Comparison of ENCODE assay signal across 17 cellular contexts in the genomic region with DNA sequence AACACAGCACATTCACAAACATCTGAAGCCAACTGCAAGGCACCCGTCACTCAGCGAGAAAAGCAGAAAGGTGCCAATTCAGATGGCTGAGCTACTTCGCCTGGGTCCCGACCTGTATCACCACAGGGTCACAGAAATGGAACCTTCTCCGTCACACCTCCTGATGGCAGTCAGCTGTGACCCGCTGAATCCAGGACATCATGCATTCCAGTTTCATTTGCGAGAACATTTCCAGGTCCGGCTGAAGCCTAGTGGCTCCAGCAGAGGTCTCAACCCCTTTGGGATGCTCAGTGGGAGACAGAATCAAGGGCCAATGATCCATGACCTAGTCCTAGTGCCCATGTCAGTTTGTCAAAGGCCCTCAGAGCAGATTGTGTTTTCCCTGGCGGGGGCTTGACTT.
A peak's percentile ranks its signal among the peaks of the same experiment; 100 is the strongest.
DNase-seq lines count a peak whose midpoint lies in the region; ATAC-seq and TF ChIP-seq lines count a peak whose summit lies in the region.
"Had no signal": no experiment of that assay in that cellular context is flagged by ENCODE, and none has a peak within 500 bp of the region (broad histone marks: within the 10 kb centered on the region; RNA-seq: fewer than 3 reads in every experiment).

No MANE protein-coding gene starts in this region.

- H3K36me3 Mint-ChIP-seq in activated CD4-positive, alpha-beta T cell treated with anti-CD3 and anti-CD28 coated beads, Interleukin-2, amount 10 ng/mL, durations not matched to agents 24 days and 14 days (ENCODE audit: low read depth) = peaks cover 59% of the 10 kb centered on the region
- H3K36me3 Mint-ChIP-seq in activated CD4-positive, alpha-beta memory T cell treated with anti-CD3 and anti-CD28 coated beads for 36 hours = peaks cover 87% of the 10 kb centered on the region
- H3K36me3 Mint-ChIP-seq in stimulated activated memory B cell treated with anti-CD40 and anti-IgM and Interleukin-4, amounts not matched to agents 10 μg/mL and 1 μg/mL and 100 μg/mL, for 72 hours = peaks cover 26% of the 10 kb centered on the region

- H3K4me1 ChIP-seq in esophagus squamous epithelium (peaks cover 8 to 87% (median 41%) of the 10 kb centered on the region in 3 donors), right atrium auricular region (peaks cover 0 to 73% of the 10 kb centered on the region in 2 donors)

- H3K9me3 Mint-ChIP-seq in activated CD4-positive, alpha-beta T cell treated with anti-CD3 and anti-CD28 coated beads, Interleukin-2, amount 10 ng/mL, durations not matched to agents 24 days and 14 days = no peaks in the 10 kb centered on the region
- no peaks in the 10 kb centered on the region for H3K9me3 Mint-ChIP-seq in activated CD4-positive, alpha-beta memory T cell treated with anti-CD3 and anti-CD28 coated beads for 36 hours
- H3K9me3 Mint-ChIP-seq in stimulated activated memory B cell treated with anti-CD40 and anti-IgM and Interleukin-4, amounts not matched to agents 10 μg/mL and 1 μg/mL and 100 μg/mL, for 72 hours = no peaks in the 10 kb centered on the region

- no peak for ATAC-seq in stimulated activated memory B cell treated with anti-CD40 and anti-IgM and Interleukin-4, amounts not matched to agents 10 μg/mL and 1 μg/mL and 100 μg/mL, for 72 hours
- ATAC-seq: K562 had no signal

- H3K27me3 Mint-ChIP-seq in activated CD4-positive, alpha-beta T cell treated with anti-CD3 and anti-CD28 coated beads, Interleukin-2, amount 10 ng/mL, durations not matched to agents 24 days and 14 days = no peaks in the 10 kb centered on the region
- no peaks in the 10 kb centered on the region for H3K27me3 Mint-ChIP-seq in activated CD4-positive, alpha-beta memory T cell treated with anti-CD3 and anti-CD28 coated beads for 36 hours
- no peaks in the 10 kb centered on the region for H3K27me3 Mint-ChIP-seq in stimulated activated memory B cell treated with anti-CD40 and anti-IgM and Interleukin-4, amounts not matched to agents 10 μg/mL and 1 μg/mL and 100 μg/mL, for 72 hours

- no peak for DNase-seq in activated CD4-positive, alpha-beta T cell treated with anti-CD3 and anti-CD28 coated beads, Interleukin-2, amount 10 ng/mL, durations not matched to agents 24 days and 14 days
- no peak for DNase-seq in activated CD4-positive, alpha-beta T cell treated with anti-CD3 and anti-CD28 coated beads for 4 hours
- DNase-seq in activated CD4-positive, alpha-beta memory T cell treated with anti-CD3 and anti-CD28 coated beads for 36 hours = peak; percentile 12
- DNase-seq in esophagus squamous epithelium (lab: John Stamatoyannopoulos, UW) (no peak), right atrium auricular region (ENCODE audit: low spot score) (no peak), MV-4-11 (lab: John Stamatoyannopoulos, UW) (no peak)
- no peak for DNase-seq in central memory CD4-positive, alpha-beta T cell
- DNase-seq: amniotic stem cell; erythroblast; GF-D8; NCI-H1105; NCI-H2227 treated with DMSO at 0.1 percent for 48 hours; SIG-M5; stimulated activated CD4-positive, alpha-beta T cell treated with anti-CD3 and anti-CD28 coated beads, Interleukin-12 subunit alpha, Interleukin-12 subunit beta, amount 100 ng/mL, for 4 hours; substantia nigra had no signal

- no peak overlapping the region for H3K4me3 ChIP-seq in esophagus squamous epithelium
- no peak overlapping the region for H3K4me3 ChIP-seq in right atrium auricular region
- H3K4me3 ChIP-seq: K562 had no signal

- H3K4me1 Mint-ChIP-seq in activated CD4-positive, alpha-beta T cell treated with anti-CD3 and anti-CD28 coated beads, Interleukin-2, amount 10 ng/mL, durations not matched to agents 24 days and 14 days = peaks cover 76% of the 10 kb centered on the region
- peaks cover 93% of the 10 kb centered on the region for H3K4me1 Mint-ChIP-seq in activated CD4-positive, alpha-beta memory T cell treated with anti-CD3 and anti-CD28 coated beads for 36 hours (ENCODE audit: low read depth)
- H3K4me1 Mint-ChIP-seq in stimulated activated memory B cell treated with anti-CD40 and anti-IgM and Interleukin-4, amounts not matched to agents 10 μg/mL and 1 μg/mL and 100 μg/mL, for 72 hours = peaks cover 83% of the 10 kb centered on the region

- 85 to 89% methylated on average over 5 to 9 of the region's 9 CpGs for WGBS in esophagus squamous epithelium, 2 donors

- TF ChIP-seq CTCF in esophagus squamous epithelium (IDR thresholded peaks at IDR 0.05) = no peak
- TF ChIP-seq CTCF in right atrium auricular region (IDR thresholded peaks at IDR 0.05) = no peak

- POLR2A ChIA-PET in activated CD4-positive, alpha-beta memory T cell treated with anti-CD3 and anti-CD28 coated beads for 36 hours (lab: Charles Lee) = interaction anchor here (1.6 kb wide), 1 partner anchor 11 kb away, joined by 5 read pairs; no protein-coding TSS in a partner anchor

- H3K36me3 ChIP-seq in esophagus squamous epithelium (peaks cover 0 to 9% (median 0%) of the 10 kb centered on the region in 3 donors), right atrium auricular region (no peaks in the 10 kb centered on the region)

- intact Hi-C loops in activated CD4-positive, alpha-beta T cell treated with anti-CD3 and anti-CD28 coated beads, Interleukin-2, amount 10 ng/mL, durations not matched to agents 24 days and 14 days (cut with micrococcal nuclease) = loop anchor here (2.0 kb wide), 1 partner anchor 15 kb away; no protein-coding TSS in a partner anchor
- intact Hi-C loops in activated CD4-positive, alpha-beta memory T cell treated with anti-CD3 and anti-CD28 coated beads for 36 hours (cut with micrococcal nuclease) = no loop called here
- intact Hi-C loops in esophagus squamous epithelium (cut with DNase I) = no loop called here

- H3K9me3 ChIP-seq in esophagus squamous epithelium (no peaks in the 10 kb centered on the region), right atrium auricular region (no peaks in the 10 kb centered on the region)

- CTCF ChIA-PET in activated CD4-positive, alpha-beta memory T cell treated with anti-CD3 and anti-CD28 coated beads for 36 hours (lab: Charles Lee) = interaction anchor here (1.7 kb wide), 1 partner anchor 31 kb away, joined by 4 read pairs; no protein-coding TSS in a partner anchor

- H3K4me3 Mint-ChIP-seq in activated CD4-positive, alpha-beta T cell treated with anti-CD3 and anti-CD28 coated beads, Interleukin-2, amount 10 ng/mL, durations not matched to agents 24 days and 14 days = peak overlapping the region; percentile 50
- peak overlapping the region; percentile 20 for H3K4me3 Mint-ChIP-seq in activated CD4-positive, alpha-beta memory T cell treated with anti-CD3 and anti-CD28 coated beads for 36 hours
- no peak overlapping the region for H3K4me3 Mint-ChIP-seq in stimulated activated memory B cell treated with anti-CD40 and anti-IgM and Interleukin-4, amounts not matched to agents 10 μg/mL and 1 μg/mL and 100 μg/mL, for 72 hours

- H3K27ac ChIP-seq in esophagus squamous epithelium = peak overlapping the region; percentile 5 to 31 (median 12)
- H3K27ac ChIP-seq in right atrium auricular region = peak overlapping the region in 1 of 2 donors; percentile 17

- peak overlapping the region; percentile 82 for H3K27ac Mint-ChIP-seq in activated CD4-positive, alpha-beta T cell treated with anti-CD3 and anti-CD28 coated beads, Interleukin-2, amount 10 ng/mL, durations not matched to agents 24 days and 14 days
- H3K27ac Mint-ChIP-seq in activated CD4-positive, alpha-beta memory T cell treated with anti-CD3 and anti-CD28 coated beads for 36 hours = peak overlapping the region; percentile 81
- H3K27ac Mint-ChIP-seq in stimulated activated memory B cell treated with anti-CD40 and anti-IgM and Interleukin-4, amounts not matched to agents 10 μg/mL and 1 μg/mL and 100 μg/mL, for 72 hours = peak overlapping the region; percentile 88

- no peak for TF ChIP-seq POLR2A in esophagus squamous epithelium (IDR thresholded peaks at IDR 0.05)

- H3K27me3 ChIP-seq in esophagus squamous epithelium (no peaks in the 10 kb centered on the region), right atrium auricular region (no peaks in the 10 kb centered on the region)
